Comparison of ENCODE assay signal across 8 cellular contexts in genomic region chr17:62965649-62966425, GRCh38. TPM values are rescaled to one million over a fixed set of nuclear protein-coding genes. Genes with fewer than 3 reads are reported as not detected.
DNase-seq lines count a peak whose midpoint lies in the region; ATAC-seq and TF ChIP-seq lines count a peak whose summit lies in the region.

Gene TANC2 (plus strand): TSS chr17:62966235. CDS start chr17:63009560, 43,325 bp downstream.

- peaks cover 9% of the 10 kb centered on the region for H3K4me1 ChIP-seq in ectodermal cell (ENCODE audit: control insufficient read depth, insufficient read depth, low read length)

- H3K36me3 ChIP-seq in ectodermal cell (ENCODE audit: control insufficient read depth, insufficient read depth, low read length) = no peaks in the 10 kb centered on the region

- WGBS in ectodermal cell, 2 experiments = 2% methylated on average over 82 of the region's 82 CpGs
- WGBS in lower leg skin, 2 donors = 4 to 5% methylated on average over 17 to 26 of the region's 82 CpGs

- peaks cover 32% of the 10 kb centered on the region for H3K27me3 ChIP-seq in ectodermal cell (ENCODE audit: control insufficient read depth, insufficient read depth, low read length, poor library complexity, severe bottlenecking)

- peak; percentile 90 for DNase-seq in NCI-H82 (lab: John Stamatoyannopoulos, UW)
- DNase-seq in activated CD8-positive, alpha-beta memory T cell treated with anti-CD3 and anti-CD28 coated beads for 1 hour (ENCODE audit: extremely low read depth in 1 of 2, low read depth in 1 of 2) = peak; percentile 52 to 68
- peak; percentile 80 to 96 for DNase-seq in lower leg skin (ENCODE audit: low spot score in 2 of 2)
- peak; percentile 46 to 50 for DNase-seq in stimulated activated CD4-positive, alpha-beta T cell treated with anti-CD3 and anti-CD28 coated beads, Interleukin-2, amount 100 ng/mL, for 48 hours

- TF ChIP-seq POLR2A in lower leg skin (IDR thresholded peaks at IDR 0.05) = peak in 1 of 2 donors; percentile 12

- ATAC-seq in GM18519 (IDR thresholded peaks at IDR 0.05; ENCODE audit: low FRiP score, unreplicated experiment) (peak; percentile 54), HG03378 (IDR thresholded peaks at IDR 0.05; ENCODE audit: unreplicated experiment) (peak; percentile 47), GM19324 (IDR thresholded peaks at IDR 0.05; ENCODE audit: low FRiP score, unreplicated experiment) (no peak)

- no peaks in the 10 kb centered on the region for H3K9me3 ChIP-seq in ectodermal cell (ENCODE audit: control insufficient read depth, low read length)

- intact Hi-C loops in lower leg skin (cut with DNase I; ENCODE audit: low total_unique reads) = loop anchor here (5.0 kb wide), 1 partner anchor 264 kb away; no protein-coding TSS in a partner anchor

- no peak within 1 kb of the TSS for H3K27ac ChIP-seq in ectodermal cell (ENCODE audit: insufficient read depth, low read depth, low read length, poor library complexity, severe bottlenecking)

- no peak for TF ChIP-seq CTCF in lower leg skin (IDR thresholded peaks at IDR 0.05)

- peak within 1 kb of the TSS; percentile 72 for H3K4me3 ChIP-seq in ectodermal cell (ENCODE audit: insufficient read depth, low read depth, low read length)
- H3K4me3 ChIP-seq in lower leg skin (ENCODE audit: low read depth, poor library complexity, severe bottlenecking) = peak within 1 kb of the TSS; percentile 91

RNA-seq across cellular contexts. Expression of gene TANC2, which starts in this region (rescaled TPM):
- 12.6 TPM for polyA plus RNA-seq in ectodermal cell (2013, experiment 1 of 4)
- 16.1 TPM for polyA plus RNA-seq in ectodermal cell (2013, experiment 2 of 4)
- 14.3 TPM for polyA plus RNA-seq in ectodermal cell (2013, experiment 3 of 4)
- polyA plus RNA-seq in ectodermal cell (2013, experiment 4 of 4) = 14.8 TPM
- 10 to 100 TPM; 20.1 to 33.3 (median 24.2) TPM for total RNA-seq in lower leg skin
